ENCODE assay signal across 8 cellular contexts in the genomic region with DNA sequence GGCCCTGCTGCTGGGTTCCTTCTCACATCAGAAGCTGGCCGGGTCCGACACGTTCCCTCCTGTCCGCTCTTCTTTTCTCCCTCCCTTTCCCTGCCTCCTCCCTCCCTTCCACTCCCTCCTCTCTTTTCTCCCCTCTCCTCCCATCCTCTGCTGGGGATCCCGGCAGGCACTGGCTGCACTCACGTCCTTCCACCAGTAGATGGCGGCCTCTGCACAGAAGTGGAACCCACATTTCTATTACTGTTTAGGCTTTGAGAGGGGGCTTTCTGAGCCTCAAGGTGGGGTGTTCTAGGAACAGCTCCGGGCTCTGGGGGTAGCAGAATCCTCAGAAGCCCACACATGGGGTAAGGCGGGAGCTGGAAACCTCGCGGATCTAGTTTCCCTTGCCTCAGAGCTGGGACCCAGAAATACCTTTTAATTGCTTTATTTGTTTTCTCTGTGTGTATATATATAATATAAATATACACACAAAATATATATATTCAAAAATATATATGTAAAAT.
DNase-seq lines count a peak whose midpoint lies in the region; ATAC-seq and TF ChIP-seq lines count a peak whose summit lies in the region.

No MANE protein-coding gene starts in this region.

- no peak overlapping the region for H3K4me2 ChIP-seq in KMS-11
- no peak overlapping the region for H3K4me2 ChIP-seq in mesenchymal stem cell (ENCODE audit: low read length, poor library complexity, severe bottlenecking)

- H4K91ac ChIP-seq in mesenchymal stem cell (ENCODE audit: low read length): no peak overlapping the region

- no peak overlapping the region for H2BK15ac ChIP-seq in mesenchymal stem cell (ENCODE audit: low read depth, poor library complexity, severe bottlenecking)

- H2AK5ac ChIP-seq in mesenchymal stem cell (ENCODE audit: low read length, severe bottlenecking): no peak overlapping the region

- no peak overlapping the region for H4K8ac ChIP-seq in mesenchymal stem cell (ENCODE audit: low read length)

- no peak overlapping the region for H3K9ac ChIP-seq in KMS-11
- no peak overlapping the region for H3K9ac ChIP-seq in mesenchymal stem cell (ENCODE audit: low read length)

- DNase-seq in DMS 273 (lab: John Stamatoyannopoulos, UW; ENCODE audit: unreplicated experiment) (peak; percentile 72), DMS 273 treated with DMSO at 0.1 percent for 48 hours (lab: John Stamatoyannopoulos, UW) (no peak), WERI-Rb-1 (peak; percentile 73), cerebellum (ENCODE audit: low spot score) (peak; percentile 62), mesenchymal stem cell (peak; percentile 34)
- DNase-seq in stimulated activated naive CD8-positive, alpha-beta T cell treated with anti-CD3 and anti-CD28 coated beads, Interleukin-15, Interleukin-2, amounts not matched to agents 100 U/mL and 50 U/mL, for 24 hours: peak; percentile 47

- ATAC-seq in stimulated activated naive CD8-positive, alpha-beta T cell treated with anti-CD3 and anti-CD28 coated beads, Interleukin-15, Interleukin-2, amounts not matched to agents 100 U/mL and 50 U/mL, for 24 hours: no peak
- no peak for ATAC-seq in HG02973 (IDR thresholded peaks at IDR 0.05; ENCODE audit: unreplicated experiment)

- H3K14ac ChIP-seq in mesenchymal stem cell (ENCODE audit: low read length in 2 of 2): no peak overlapping the region

- no peak overlapping the region for H2AFZ ChIP-seq in KMS-11 (ENCODE audit: low read depth)
- H2AFZ ChIP-seq in mesenchymal stem cell (ENCODE audit: low read depth, low read length): no peak overlapping the region

- WGBS in mesenchymal stem cell: 0% methylated on average over 7 of the region's 11 CpGs

- H3K27ac ChIP-seq in KMS-11 (no peak overlapping the region), WERI-Rb-1 (no peak overlapping the region), mesenchymal stem cell (ENCODE audit: low read length, poor library complexity, severe bottlenecking) (no peak overlapping the region)

- no peaks in the 10 kb centered on the region for H3K79me1 ChIP-seq in mesenchymal stem cell (replicated peaks; ENCODE audit: low read length, poor library complexity, severe bottlenecking)

- no peak overlapping the region for H2BK120ac ChIP-seq in mesenchymal stem cell (ENCODE audit: low read depth, low read length)

- no peak overlapping the region for H2BK5ac ChIP-seq in mesenchymal stem cell (ENCODE audit: low read depth, low read length, poor library complexity, severe bottlenecking)

- H3K4me1 ChIP-seq in KMS-11 (ENCODE audit: low read depth, poor library complexity, severe bottlenecking) (no peaks in the 10 kb centered on the region), mesenchymal stem cell (ENCODE audit: control insufficient read depth, insufficient read depth, low read depth, low read length) (no peaks in the 10 kb centered on the region)

- no peak overlapping the region for H3K4me3 ChIP-seq in KMS-11 (IDR thresholded peaks at IDR 0.05; ENCODE audit: insufficient read depth, low read depth, low read length)
- no peak overlapping the region for H3K4me3 ChIP-seq in WERI-Rb-1 (ENCODE audit: low read depth, low read length)
- H3K4me3 ChIP-seq in mesenchymal stem cell (ENCODE audit: insufficient read depth in 1 of 2, low read depth in 1 of 2, low read length in 2 of 2): no peak overlapping the region

- H3K27me3 ChIP-seq in KMS-11 (ENCODE audit: insufficient read depth, low read depth) (no peaks in the 10 kb centered on the region), WERI-Rb-1 (ENCODE audit: insufficient read depth, low read depth, severe bottlenecking) (no peaks in the 10 kb centered on the region), mesenchymal stem cell (ENCODE audit: control insufficient read depth in 1 of 2, insufficient read depth in 1 of 2, low read length in 2 of 2) (peaks cover 5 to 42% of the 10 kb centered on the region in 2 experiments)

- H3K36me3 ChIP-seq in KMS-11 (ENCODE audit: insufficient read depth) (no peaks in the 10 kb centered on the region), WERI-Rb-1 (no peaks in the 10 kb centered on the region), mesenchymal stem cell (ENCODE audit: control insufficient read depth in 1 of 2, insufficient read depth in 2 of 2, low read depth in 1 of 2, low read length in 2 of 2) (no peaks in the 10 kb centered on the region)

- no peak overlapping the region for H3K18ac ChIP-seq in mesenchymal stem cell (ENCODE audit: low read depth in 1 of 2, low read length in 2 of 2)

- no peaks in the 10 kb centered on the region for H4K20me1 ChIP-seq in KMS-11 (ENCODE audit: insufficient read depth)

- no peak overlapping the region for H3K23ac ChIP-seq in mesenchymal stem cell (ENCODE audit: low read length in 2 of 2)

- H3K4ac ChIP-seq in mesenchymal stem cell (ENCODE audit: low read depth in 1 of 2, low read length in 2 of 2): no peak overlapping the region

- no peak overlapping the region for H2BK12ac ChIP-seq in mesenchymal stem cell (ENCODE audit: low read length in 2 of 2)

- no peaks in the 10 kb centered on the region for H3K79me2 ChIP-seq in KMS-11 (ENCODE audit: insufficient read depth, low read depth)

- no peaks in the 10 kb centered on the region for H3K9me3 ChIP-seq in WERI-Rb-1 (ENCODE audit: severe bottlenecking)
- H3K9me3 ChIP-seq in mesenchymal stem cell (ENCODE audit: control insufficient read depth, low read length): no peaks in the 10 kb centered on the region

- TF ChIP-seq CTCF in KMS-11 (conservative IDR thresholded peaks at IDR 0.05; ENCODE audit: low read depth, low read length) (peak; percentile 95), WERI-Rb-1 (IDR thresholded peaks at IDR 0.05; ENCODE audit: low read depth, low read length) (peak; percentile 79)
